1 cellular context compared by ENCODE assay signal in the genomic region with DNA sequence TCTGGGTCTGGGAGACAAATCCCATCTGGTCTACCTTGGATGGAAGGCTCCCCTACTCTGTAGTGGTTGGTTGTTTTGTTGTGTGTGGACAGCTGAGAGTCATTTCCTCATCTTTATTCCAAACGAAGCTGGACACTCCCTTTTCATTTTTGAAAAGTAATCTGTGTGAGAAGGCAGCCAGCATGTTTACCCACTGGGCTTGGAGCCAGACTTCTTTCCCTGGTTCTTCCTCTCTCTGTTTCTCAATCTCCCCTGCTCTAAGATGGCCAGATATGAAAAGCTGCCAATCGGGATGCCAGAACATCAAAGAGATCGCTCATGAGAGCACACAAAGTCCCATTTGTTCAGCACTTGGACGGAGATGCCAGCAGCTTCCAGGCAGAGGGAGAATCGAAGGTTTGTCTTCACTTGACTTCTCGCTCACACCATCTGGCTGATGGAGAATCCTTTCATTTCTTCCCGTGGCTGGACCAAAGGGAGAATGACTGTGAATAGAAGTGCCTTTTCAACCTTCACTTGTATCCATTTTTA.
TF ChIP-seq lines count a peak whose summit lies in the region.

No MANE protein-coding gene starts in this region.

TF ChIP-seq in HepG2, 621 proteins besides CTCF, POLR2A, EP300 and RAD21 (continued from another document and continues in another):
- TF ChIP-seq ZNF615 (CRISPR knock-in tag; IDR thresholded peaks at IDR 0.05; ENCODE audit: borderline replicate concordance) (no peak), BCL6 (CRISPR knock-in tag; IDR thresholded peaks at IDR 0.05) (peak; percentile 94), ATM (IDR thresholded peaks at IDR 0.05; ENCODE audit: borderline replicate concordance) (no peak), PRPF4 (IDR thresholded peaks at IDR 0.05; ENCODE audit: low read depth, low read length, poor library complexity, severe bottlenecking) (no peak), ZNF430 (CRISPR knock-in tag; IDR thresholded peaks at IDR 0.05) (peak; percentile 86), MYC (CRISPR knock-in tag; IDR thresholded peaks at IDR 0.05; ENCODE audit: borderline replicate concordance) (0 out of 2 replicates have a peak, but pooled peaks have one; percentile 37), ZNF740 (CRISPR knock-in tag; IDR thresholded peaks at IDR 0.05) (0 out of 2 replicates have a peak, but pooled peaks have one; percentile 17), RXRA (CRISPR knock-in tag; IDR thresholded peaks at IDR 0.05) (peak; percentile 87; the same call in 1 of the 2 replicates), ZNF12 (CRISPR knock-in tag; IDR thresholded peaks at IDR 0.05) (peak; percentile 77; the same call in 1 of the 2 replicates), ZNF121 (CRISPR knock-in tag; IDR thresholded peaks at IDR 0.05) (no peak), NFKBIZ (CRISPR knock-in tag; IDR thresholded peaks at IDR 0.05) (peak; percentile 92), ZNF333 (CRISPR knock-in tag; IDR thresholded peaks at IDR 0.05; ENCODE audit: borderline replicate concordance) (no peak), TGIF2 (CRISPR knock-in tag; IDR thresholded peaks at IDR 0.05) (peak; percentile 27; the same call in 1 of the 2 replicates), ZNF639 (CRISPR knock-in tag; conservative IDR thresholded peaks at IDR 0.05) (0 out of 2 replicates have a peak, but pooled peaks have one; percentile 47), SIX4 (CRISPR knock-in tag; IDR thresholded peaks at IDR 0.05) (peak; percentile 83), ZSCAN31 (CRISPR knock-in tag; IDR thresholded peaks at IDR 0.05; ENCODE audit: low read depth) (peak; percentile 77; the same call in 1 of the 2 replicates), ZNF878 (CRISPR knock-in tag; IDR thresholded peaks at IDR 0.05) (0 out of 2 replicates have a peak, but pooled peaks have one; percentile 44), EHMT2 (IDR thresholded peaks at IDR 0.05; ENCODE audit: borderline replicate concordance, low read depth, low read length) (peak; percentile 87; the same call in 1 of the 2 replicates), ZNF318 (CRISPR knock-in tag; IDR thresholded peaks at IDR 0.05) (no peak), ZNF629 (CRISPR knock-in tag; conservative IDR thresholded peaks at IDR 0.05) (no peak; the same call in 1 of the 2 replicates), U2AF2 (IDR thresholded peaks at IDR 0.05; ENCODE audit: low read depth, low read length) (no peak), ZNF343 (CRISPR knock-in tag; IDR thresholded peaks at IDR 0.05) (no peak), ZSCAN9 (CRISPR knock-in tag; IDR thresholded peaks at IDR 0.05; ENCODE audit: borderline replicate concordance) (peak; percentile 94; the same call in 1 of the 2 replicates), FOXM1 (CRISPR knock-in tag; IDR thresholded peaks at IDR 0.05) (no peak; the same call in 1 of the 2 replicates), MIXL1 (CRISPR knock-in tag; IDR thresholded peaks at IDR 0.05) (peak; percentile 93), RFX3 (CRISPR knock-in tag; IDR thresholded peaks at IDR 0.05) (no peak), NFIC (IDR thresholded peaks at IDR 0.05; ENCODE audit: low read length) (peak; percentile 100), ZNF678 (CRISPR knock-in tag; IDR thresholded peaks at IDR 0.05) (no peak)
- TF ChIP-seq, protein P1, sequence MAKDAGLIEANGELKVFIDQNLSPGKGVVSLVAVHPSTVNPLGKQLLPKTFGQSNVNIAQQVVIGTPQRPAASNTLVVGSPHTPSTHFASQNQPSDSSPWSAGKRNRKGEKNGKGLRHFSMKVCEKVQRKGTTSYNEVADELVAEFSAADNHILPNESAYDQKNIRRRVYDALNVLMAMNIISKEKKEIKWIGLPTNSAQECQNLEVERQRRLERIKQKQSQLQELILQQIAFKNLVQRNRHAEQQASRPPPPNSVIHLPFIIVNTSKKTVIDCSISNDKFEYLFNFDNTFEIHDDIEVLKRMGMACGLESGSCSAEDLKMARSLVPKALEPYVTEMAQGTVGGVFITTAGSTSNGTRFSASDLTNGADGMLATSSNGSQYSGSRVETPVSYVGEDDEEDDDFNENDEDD (CRISPR knock-in tag; IDR thresholded peaks at IDR 0.05; ENCODE audit: borderline replicate concordance): peak; percentile 18; the same call in 1 of the 2 replicates
- TF ChIP-seq, protein P2, sequence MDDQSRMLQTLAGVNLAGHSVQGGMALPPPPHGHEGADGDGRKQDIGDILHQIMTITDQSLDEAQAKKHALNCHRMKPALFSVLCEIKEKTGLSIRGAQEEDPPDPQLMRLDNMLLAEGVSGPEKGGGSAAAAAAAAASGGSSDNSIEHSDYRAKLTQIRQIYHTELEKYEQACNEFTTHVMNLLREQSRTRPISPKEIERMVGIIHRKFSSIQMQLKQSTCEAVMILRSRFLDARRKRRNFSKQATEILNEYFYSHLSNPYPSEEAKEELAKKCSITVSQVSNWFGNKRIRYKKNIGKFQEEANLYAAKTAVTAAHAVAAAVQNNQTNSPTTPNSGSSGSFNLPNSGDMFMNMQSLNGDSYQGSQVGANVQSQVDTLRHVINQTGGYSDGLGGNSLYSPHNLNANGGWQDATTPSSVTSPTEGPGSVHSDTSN (CRISPR knock-in tag; IDR thresholded peaks at IDR 0.05; ENCODE audit: borderline replicate concordance): no peak
- TF ChIP-seq, protein P3, sequence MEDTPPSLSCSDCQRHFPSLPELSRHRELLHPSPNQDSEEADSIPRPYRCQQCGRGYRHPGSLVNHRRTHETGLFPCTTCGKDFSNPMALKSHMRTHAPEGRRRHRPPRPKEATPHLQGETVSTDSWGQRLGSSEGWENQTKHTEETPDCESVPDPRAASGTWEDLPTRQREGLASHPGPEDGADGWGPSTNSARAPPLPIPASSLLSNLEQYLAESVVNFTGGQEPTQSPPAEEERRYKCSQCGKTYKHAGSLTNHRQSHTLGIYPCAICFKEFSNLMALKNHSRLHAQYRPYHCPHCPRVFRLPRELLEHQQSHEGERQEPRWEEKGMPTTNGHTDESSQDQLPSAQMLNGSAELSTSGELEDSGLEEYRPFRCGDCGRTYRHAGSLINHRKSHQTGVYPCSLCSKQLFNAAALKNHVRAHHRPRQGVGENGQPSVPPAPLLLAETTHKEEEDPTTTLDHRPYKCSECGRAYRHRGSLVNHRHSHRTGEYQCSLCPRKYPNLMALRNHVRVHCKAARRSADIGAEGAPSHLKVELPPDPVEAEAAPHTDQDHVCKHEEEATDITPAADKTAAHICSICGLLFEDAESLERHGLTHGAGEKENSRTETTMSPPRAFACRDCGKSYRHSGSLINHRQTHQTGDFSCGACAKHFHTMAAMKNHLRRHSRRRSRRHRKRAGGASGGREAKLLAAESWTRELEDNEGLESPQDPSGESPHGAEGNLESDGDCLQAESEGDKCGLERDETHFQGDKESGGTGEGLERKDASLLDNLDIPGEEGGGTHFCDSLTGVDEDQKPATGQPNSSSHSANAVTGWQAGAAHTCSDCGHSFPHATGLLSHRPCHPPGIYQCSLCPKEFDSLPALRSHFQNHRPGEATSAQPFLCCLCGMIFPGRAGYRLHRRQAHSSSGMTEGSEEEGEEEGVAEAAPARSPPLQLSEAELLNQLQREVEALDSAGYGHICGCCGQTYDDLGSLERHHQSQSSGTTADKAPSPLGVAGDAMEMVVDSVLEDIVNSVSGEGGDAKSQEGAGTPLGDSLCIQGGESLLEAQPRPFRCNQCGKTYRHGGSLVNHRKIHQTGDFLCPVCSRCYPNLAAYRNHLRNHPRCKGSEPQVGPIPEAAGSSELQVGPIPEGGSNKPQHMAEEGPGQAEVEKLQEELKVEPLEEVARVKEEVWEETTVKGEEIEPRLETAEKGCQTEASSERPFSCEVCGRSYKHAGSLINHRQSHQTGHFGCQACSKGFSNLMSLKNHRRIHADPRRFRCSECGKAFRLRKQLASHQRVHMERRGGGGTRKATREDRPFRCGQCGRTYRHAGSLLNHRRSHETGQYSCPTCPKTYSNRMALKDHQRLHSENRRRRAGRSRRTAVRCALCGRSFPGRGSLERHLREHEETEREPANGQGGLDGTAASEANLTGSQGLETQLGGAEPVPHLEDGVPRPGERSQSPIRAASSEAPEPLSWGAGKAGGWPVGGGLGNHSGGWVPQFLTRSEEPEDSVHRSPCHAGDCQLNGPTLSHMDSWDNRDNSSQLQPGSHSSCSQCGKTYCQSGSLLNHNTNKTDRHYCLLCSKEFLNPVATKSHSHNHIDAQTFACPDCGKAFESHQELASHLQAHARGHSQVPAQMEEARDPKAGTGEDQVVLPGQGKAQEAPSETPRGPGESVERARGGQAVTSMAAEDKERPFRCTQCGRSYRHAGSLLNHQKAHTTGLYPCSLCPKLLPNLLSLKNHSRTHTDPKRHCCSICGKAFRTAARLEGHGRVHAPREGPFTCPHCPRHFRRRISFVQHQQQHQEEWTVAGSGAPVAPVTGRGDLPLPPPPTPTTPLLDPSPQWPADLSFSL (CRISPR knock-in tag; IDR thresholded peaks at IDR 0.05): no peak; the same call in 1 of the 2 replicates
